In the genomic region with DNA sequence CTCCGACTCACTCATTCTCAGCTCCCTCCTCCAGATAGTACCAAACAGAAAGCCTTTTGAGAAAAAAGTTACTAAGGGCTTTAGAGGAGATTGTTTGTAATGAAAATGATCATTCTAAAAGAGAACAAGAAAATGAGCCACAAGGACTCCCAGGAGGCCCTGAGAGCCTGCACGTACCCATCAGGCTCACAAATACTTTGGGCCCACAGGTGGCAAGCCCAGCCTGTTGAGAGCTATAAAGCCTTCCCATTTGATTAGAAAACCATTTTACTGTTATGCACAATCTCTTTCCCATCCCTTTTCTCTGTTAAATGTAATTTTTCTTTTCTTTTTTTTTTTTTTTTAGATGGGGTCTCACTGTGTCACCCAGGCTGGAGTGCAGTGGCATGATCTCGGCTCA, we compare ENCODE assay signal across 23 cellular contexts.
"Had no signal": no experiment of that assay in that cellular context is flagged by ENCODE, and none has a peak within 500 bp of the region (broad histone marks: within the 10 kb centered on the region; RNA-seq: fewer than 3 reads in every experiment).

No MANE protein-coding gene starts in this region.

- H3K27ac ChIP-seq: foreskin keratinocyte, hepatocyte, psoas muscle, right lobe of liver had no signal

- H3K27me3 Mint-ChIP-seq: stimulated activated memory B cell treated with anti-CD40 and anti-IgM and Interleukin-4, amounts not matched to agents 10 μg/mL and 1 μg/mL and 100 μg/mL, for 72 hours had no signal

- H3K27me3 ChIP-seq: foreskin keratinocyte, hepatocyte, neutrophil, right lobe of liver, tibial nerve had no signal

- H3K4me2 ChIP-seq: hepatocyte had no signal

- H3K4me3 Mint-ChIP-seq: stimulated activated memory B cell treated with anti-CD40 and anti-IgM and Interleukin-4, amounts not matched to agents 10 μg/mL and 1 μg/mL and 100 μg/mL, for 72 hours; stimulated activated naive CD8-positive, alpha-beta T cell treated with anti-CD3 and anti-CD28 coated beads, Interleukin-15, Interleukin-2, amounts not matched to agents 100 ng/mL and 50 ng/mL, for 24 hours had no signal

- H3K4me1 ChIP-seq: foreskin keratinocyte had no signal

- H3K9me3 Mint-ChIP-seq: nephron; stimulated activated memory B cell treated with anti-CD40 and anti-IgM and Interleukin-4, amounts not matched to agents 10 μg/mL and 1 μg/mL and 100 μg/mL, for 72 hours; stimulated activated naive CD8-positive, alpha-beta T cell treated with anti-CD3 and anti-CD28 coated beads, Interleukin-15, Interleukin-2, amounts not matched to agents 100 ng/mL and 50 ng/mL, for 24 hours had no signal

- H3K27ac Mint-ChIP-seq: stimulated activated memory B cell treated with anti-CD40 and anti-IgM and Interleukin-4, amounts not matched to agents 10 μg/mL and 1 μg/mL and 100 μg/mL, for 72 hours; stimulated activated naive CD8-positive, alpha-beta T cell treated with anti-CD3 and anti-CD28 coated beads, Interleukin-15, Interleukin-2, amounts not matched to agents 100 ng/mL and 50 ng/mL, for 24 hours had no signal

- H3K9me3 ChIP-seq: neutrophil, psoas muscle, right lobe of liver, spleen, tibial nerve had no signal

- H2AFZ ChIP-seq: hepatocyte had no signal

- ATAC-seq: foreskin keratinocyte; stimulated activated memory B cell treated with anti-CD40 and anti-IgM and Interleukin-4, amounts not matched to agents 10 μg/mL and 1 μg/mL and 100 μg/mL, for 72 hours had no signal

- H3K36me3 ChIP-seq: neutrophil, right lobe of liver, spleen, tibial nerve had no signal

- DNase-seq: dermis blood vessel endothelial cell; foreskin keratinocyte; head of caudate nucleus; kidney; left cardiac atrium; left ventricle myocardium superior; mesenchymal stem cell; midbrain; naive B cell; psoas muscle; retina; right lobe of liver; spleen; stimulated activated CD4-positive, alpha-beta T cell treated with anti-CD3 and anti-CD28 coated beads, Interleukin-15, amount 100 ng/mL, for 24 hours; stimulated activated CD4-positive, alpha-beta T cell treated with anti-CD3 and anti-CD28 coated beads, Interleukin-1b, Interleukin-23, amount 100 ng/mL, for 48 hours; stimulated activated CD4-positive, alpha-beta T cell treated with anti-CD3 and anti-CD28 coated beads, Interleukin-4, amount 100 ng/mL, for 24 hours had no signal

- H3K4me3 ChIP-seq: hepatocyte, lung, psoas muscle, right lobe of liver, spleen, tibial nerve had no signal
